ENCODE assay signal across 24 cellular contexts in genomic region chr17:45177563-45177962, GRCh38.
"Had no signal": no experiment of that assay in that cellular context is flagged by ENCODE, and none has a peak within 500 bp of the region (broad histone marks: within the 10 kb centered on the region; RNA-seq: fewer than 3 reads in every experiment).

No MANE protein-coding gene starts in this region.

- H3K9me3 ChIP-seq: adrenal gland had no signal

- H3K27me3 ChIP-seq: adrenal gland had no signal

- H3K27ac ChIP-seq: adrenal gland, VCaP had no signal

- ATAC-seq: activated CD4-positive, alpha-beta T cell treated with anti-CD3 and anti-CD28 coated beads for 36 hours; activated CD8-positive, alpha-beta T cell treated with anti-CD3 and anti-CD28 coated beads, Interleukin-2, amount 10 ng/mL, durations not matched to agents 7 days and 5 days; T-helper 17 cell had no signal

- DNase-seq: activated CD4-positive, alpha-beta T cell treated with anti-CD3 and anti-CD28 coated beads for 36 hours; activated CD4-positive, alpha-beta T cell treated with anti-CD3 and anti-CD28 coated beads, Interleukin-2, amount 50 U/mL, for 1 hour; activated CD8-positive, alpha-beta memory T cell treated with anti-CD3 and anti-CD28 coated beads, Interleukin-2, amount 50 U/mL, for 48 hours; activated CD8-positive, alpha-beta T cell treated with anti-CD3 and anti-CD28 coated beads, Interleukin-2, amount 10 ng/mL, durations not matched to agents 7 days and 5 days; activated naive CD4-positive, alpha-beta T cell treated with anti-CD3 and anti-CD28 coated beads, Interleukin-2, amount 50 U/mL, for 16 hours; activated naive CD8-positive, alpha-beta T cell treated with anti-CD3 and anti-CD28 coated beads, Interleukin-2, amount 10 ng/mL, durations not matched to agents 7 days and 5 days; activated T-cell treated with anti-CD3 and anti-CD28 coated beads, Interleukin-2, amount 50 U/mL, for 1 hour; adrenal gland; anterior cingulate cortex; cerebellar nuclear complex; MV-4-11; NCI-H1105; NCI-H1436 treated with DMSO at 0.1 percent for 48 hours; NCI-H187; NCI-H2081; NCI-H510A treated with DMSO at 0.1 percent for 48 hours; NCI-H69; NK-92 treated with Interleukin-12 subunit alpha and Interleukin-12 subunit beta, amount 100 ng/mL, for 24 hours; OCI-M1; SIG-M5; T-helper 17 cell; T1000 had no signal

- H3K36me3 ChIP-seq: adrenal gland had no signal

- FAIRE-seq: RCC 7860 had no signal

- H3K4me3 ChIP-seq: adrenal gland had no signal
